In genomic region chr12:111312016-111312415, GRCh38 we compare ENCODE assay signal across 21 cellular contexts. TPM values are rescaled to one million over a fixed set of nuclear protein-coding genes. Genes with fewer than 3 reads are reported as not detected.
DNase-seq lines count a peak whose midpoint lies in the region; ATAC-seq, FAIRE-seq and TF ChIP-seq lines count a peak whose summit lies in the region.
"Had no signal": no experiment of that assay in that cellular context is flagged by ENCODE, and none has a peak within 500 bp of the region (broad histone marks: within the 10 kb centered on the region; RNA-seq: fewer than 3 reads in every experiment).

No MANE protein-coding gene starts in this region.

- POLR2A ChIA-PET in PC-3 (lab: Charles Lee; ENCODE audit: unreplicated experiment): no interaction called here

- DNase-seq in PC-3 (no peak), bronchial epithelial cell (ENCODE audit: low read depth) (no peak), neuronal stem cell (ENCODE audit: low spot score) (no peak), activated gamma-delta T cell (lab: John Stamatoyannopoulos, UW) (no peak), HUDEP-2 (lab: John Stamatoyannopoulos, UW; ENCODE audit: unreplicated experiment in 76 of 76) (no peak)
- DNase-seq in stimulated activated CD4-positive, alpha-beta T cell treated with anti-CD3 and anti-CD28 coated beads, Interleukin-4, amount 100 ng/mL, for 24 hours: no peak
- DNase-seq: Caco-2; CD4-positive, CD25-positive, alpha-beta regulatory T cell; CD8-positive, alpha-beta T cell; DMS 273 treated with DMSO at 0.1 percent for 48 hours; DMS79; EL; GDM1; HFFc6 had no signal

- no peaks in the 10 kb centered on the region for H3F3A ChIP-seq in PC-3 (ENCODE audit: low read length, unreplicated experiment)

- peak overlapping the region; percentile 16 for H2BK12ac ChIP-seq in neuronal stem cell (ENCODE audit: low read length)

- H3K9ac ChIP-seq in PC-3 (ENCODE audit: low read length) (no peak overlapping the region), neuronal stem cell (ENCODE audit: low read depth, low read length, poor library complexity) (no peak overlapping the region)

- H3K4me3 ChIP-seq in PC-3 (ENCODE audit: low read length): no peak overlapping the region
- no peak overlapping the region for H3K4me3 ChIP-seq in bronchial epithelial cell (ENCODE audit: low read depth, low read length)
- H3K4me3 ChIP-seq in neuronal stem cell (ENCODE audit: low read length in 2 of 2): peak overlapping the region in 1 of 2 donors; percentile 16
- H3K4me3 ChIP-seq: GM12878, GM23338, HAP-1 had no signal

- H3K4ac ChIP-seq in neuronal stem cell (ENCODE audit: low read length): no peak overlapping the region

- no peak overlapping the region for H3K18ac ChIP-seq in neuronal stem cell (ENCODE audit: low read length)

- BruUV-seq in PC-3 (replicated peaks; lab: Mats Ljungman, UMichigan): no TSS peak

- no peaks in the 10 kb centered on the region for H3K9me2 ChIP-seq in PC-3 (replicated peaks; ENCODE audit: low read length)

- H3K27me3 ChIP-seq in PC-3 (ENCODE audit: low read length): no peaks in the 10 kb centered on the region
- H3K27me3 ChIP-seq in bronchial epithelial cell (ENCODE audit: control insufficient read depth, insufficient read depth, low read length): no peaks in the 10 kb centered on the region
- H3K27me3 ChIP-seq in neuronal stem cell (ENCODE audit: control insufficient read depth in 3 of 3, insufficient read depth in 3 of 3, low read depth in 1 of 3, low read length in 3 of 3): no peaks in the 10 kb centered on the region

- CTCF ChIA-PET in PC-3 (lab: Charles Lee): interaction anchor here (0.7 kb wide), 1 partner anchor 306 kb away, joined by 3 read pairs; no protein-coding TSS in a partner anchor

- H3K27ac ChIP-seq in PC-3 (ENCODE audit: low read length) (peak overlapping the region; percentile 24), neuronal stem cell (replicated peaks; ENCODE audit: low read length) (no peak overlapping the region)
- H3K27ac ChIP-seq: C4-2B had no signal

- intact Hi-C loops in PC-3 (cut with micrococcal nuclease): loop anchor here (5.0 kb wide), 2 partner anchors 40 to 375 kb away; no protein-coding TSS in a partner anchor

- H2AFZ ChIP-seq in PC-3 (ENCODE audit: low read length) (no peak overlapping the region), neuronal stem cell (ENCODE audit: low read length) (no peak overlapping the region)
- H2AFZ ChIP-seq: GM23338 had no signal

- no peak overlapping the region for H2BK15ac ChIP-seq in neuronal stem cell (ENCODE audit: low read length)

- H3K4me1 ChIP-seq in PC-3 (ENCODE audit: insufficient read depth, low read length) (peaks cover 28% of the 10 kb centered on the region), neuronal stem cell (ENCODE audit: control insufficient read depth in 2 of 2, insufficient read depth in 1 of 2, low read depth in 1 of 2, low read length in 2 of 2) (no peaks in the 10 kb centered on the region)
- H3K4me1 ChIP-seq: Caco-2 had no signal

- FAIRE-seq in bronchial epithelial cell (lab: Jason Lieb, UNC): peak; percentile 58
- FAIRE-seq: D721Med, GM12878, GM19239, H54 had no signal

- H2BK5ac ChIP-seq in neuronal stem cell (ENCODE audit: low read length): no peak overlapping the region

- H3K23ac ChIP-seq in neuronal stem cell (ENCODE audit: low read depth, low read length, poor library complexity): no peak overlapping the region

- no peaks in the 10 kb centered on the region for H3K79me1 ChIP-seq in neuronal stem cell (ENCODE audit: low read depth, low read length)

- H3K79me2 ChIP-seq in PC-3 (ENCODE audit: low read length): no peaks in the 10 kb centered on the region

- no peak overlapping the region for H4K91ac ChIP-seq in neuronal stem cell (ENCODE audit: low read depth, low read length, poor library complexity)

- H3K14ac ChIP-seq in neuronal stem cell (ENCODE audit: low read length): no peak overlapping the region

- H3K4me2 ChIP-seq in PC-3 (ENCODE audit: low read length) (no peak overlapping the region), neuronal stem cell (ENCODE audit: insufficient read depth, low read length, poor library complexity, severe bottlenecking) (no peak overlapping the region)
- H3K4me2 ChIP-seq: GM23338 had no signal

- H4K20me1 ChIP-seq in PC-3 (ENCODE audit: low read length): no peaks in the 10 kb centered on the region

- WGBS in neuronal stem cell (ENCODE audit: extremely low coverage in 2 of 2, insufficient read length in 2 of 2, insufficient replicate concordance in 1 of 2), 2 donors: no CpG with 5 or more reads among the region's 13 CpGs

- no peak for ATAC-seq in PC-3
- ATAC-seq: CD8-positive, alpha-beta T cell; GM12878; GM23338 had no signal

- H2BK120ac ChIP-seq in neuronal stem cell (ENCODE audit: low read depth, low read length): no peak overlapping the region

- H2AK5ac ChIP-seq in neuronal stem cell (ENCODE audit: low read depth, low read length): peak overlapping the region; percentile 43

- no peak overlapping the region for H4K8ac ChIP-seq in neuronal stem cell (ENCODE audit: low read depth, low read length)

- no peaks in the 10 kb centered on the region for H3K9me3 ChIP-seq in PC-3 (ENCODE audit: low read length)
- no peaks in the 10 kb centered on the region for H3K9me3 ChIP-seq in neuronal stem cell (replicated peaks in 1 of 2; ENCODE audit: control insufficient read depth in 2 of 2, insufficient read depth in 1 of 2, low read depth in 1 of 2, low read length in 2 of 2)
- H3K9me3 ChIP-seq: Caco-2, HAP-1 had no signal

- TF ChIP-seq CTCF in PC-3 (conservative IDR thresholded peaks at IDR 0.05; ENCODE audit: low read depth, low read length) (no peak), bronchial epithelial cell (IDR thresholded peaks at IDR 0.05; ENCODE audit: insufficient read depth, low read length, severe bottlenecking) (no peak)

- H3K36me3 ChIP-seq in PC-3 (ENCODE audit: low read depth, low read length) (no peaks in the 10 kb centered on the region), bronchial epithelial cell (ENCODE audit: control insufficient read depth, insufficient read depth, low read length) (no peaks in the 10 kb centered on the region), neuronal stem cell (replicated peaks in 1 of 2; ENCODE audit: control insufficient read depth in 2 of 2, insufficient read depth in 2 of 2, low read length in 2 of 2) (no peaks in the 10 kb centered on the region)
- H3K36me3 ChIP-seq: HAP-1 had no signal

RNA-seq across cellular contexts. Expression of gene PHETA1, which starts 56.9 kb away (rescaled TPM):
- 18.6 and 22.8 TPM in 2 replicates for total RNA-seq in PC-3 (2014; rRNA removed)
- total RNA-seq in bronchial epithelial cell: 4.5 and 4.6 TPM in 2 replicates
- 10.7 TPM for polyA plus RNA-seq in neuronal stem cell (2013, experiment 1 of 2)
- 11.2 TPM for polyA plus RNA-seq in neuronal stem cell (2013, experiment 2 of 2)
